In genomic region chr17:61331178-61331577, GRCh38 we compare ENCODE assay signal across 1 cellular context.
TF ChIP-seq lines count a peak whose summit lies in the region.

No MANE protein-coding gene starts in this region.

TF ChIP-seq in K562, 482 proteins besides CTCF, POLR2A, EP300 and RAD21:
- TF ChIP-seq NFIX (CRISPR knock-in tag; IDR thresholded peaks at IDR 0.05; ENCODE audit: low read depth): 0 out of 2 replicates have a peak, but pooled peaks have one; percentile 17
- no peak for TF ChIP-seq RFX7 (CRISPR knock-in tag; IDR thresholded peaks at IDR 0.05)
- no peak for TF ChIP-seq ZNF436 (CRISPR knock-in tag; IDR thresholded peaks at IDR 0.05)
